ENCODE assay signal across 21 cellular contexts in genomic region chrX:113315927-113316326, GRCh38.
DNase-seq lines count a peak whose midpoint lies in the region; ATAC-seq, FAIRE-seq and TF ChIP-seq lines count a peak whose summit lies in the region.
"Had no signal": no experiment of that assay in that cellular context is flagged by ENCODE, and none has a peak within 500 bp of the region (broad histone marks: within the 10 kb centered on the region; RNA-seq: fewer than 3 reads in every experiment).

No MANE protein-coding gene starts in this region.

- ATAC-seq in A549: no peak
- ATAC-seq: CD8-positive, alpha-beta T cell had no signal

- H3K4me1 ChIP-seq in A549: no peaks in the 10 kb centered on the region
- H3K4me1 ChIP-seq: BLaER1 treated with 17β-estradiol and CSF1 and Interleukin-3, amounts not matched to agents 10 nM and 100 nM; Caco-2 had no signal

- no peak overlapping the region for H3K27ac ChIP-seq in A549
- H3K27ac ChIP-seq: BLaER1 treated with 17β-estradiol and CSF1 and Interleukin-3, amounts not matched to agents 10 nM and 100 nM; C4-2B had no signal

- no peaks in the 10 kb centered on the region for H3K9me3 ChIP-seq in A549
- H3K9me3 ChIP-seq: BLaER1 treated with 17β-estradiol and CSF1 and Interleukin-3, amounts not matched to agents 10 nM and 100 nM; Caco-2 had no signal

- 4% methylated on average over 2 of the region's 2 CpGs for WGBS in A549 (ENCODE audit: missing lambda C conversion rate)

- TF ChIP-seq POLR2A in A549 (IDR thresholded peaks at IDR 0.05; ENCODE audit: low read length): no peak

- H3K4me3 ChIP-seq in A549: no peak overlapping the region
- H3K4me3 ChIP-seq: BLaER1 treated with 17β-estradiol and CSF1 and Interleukin-3, amounts not matched to agents 10 nM and 100 nM had no signal

- H3K4me2 ChIP-seq in A549: no peak overlapping the region
- H3K4me2 ChIP-seq: BLaER1 treated with 17β-estradiol and CSF1 and Interleukin-3, amounts not matched to agents 10 nM and 100 nM had no signal

- POLR2A ChIA-PET in A549 (lab: Yijun Ruan, JAX) (no interaction called here), HEK293T (lab: Yijun Ruan, JAX) (no interaction called here)

- no peak for TF ChIP-seq CTCF in A549 (IDR thresholded peaks at IDR 0.05)

- DNase-seq in A549 (ENCODE audit: low read depth in 1 of 2, low spot score in 1 of 2): no peak
- no peak for DNase-seq in HEK293T (ENCODE audit: extremely low spot score)
- DNase-seq in stimulated activated CD4-positive, alpha-beta T cell treated with anti-CD3 and anti-CD28 coated beads, Interleukin-4, amount 100 ng/mL, for 24 hours: no peak
- DNase-seq in NCI-H510A treated with DMSO at 0.1 percent for 48 hours (lab: John Stamatoyannopoulos, UW): no peak
- DNase-seq in DMS79 treated with DMSO at 0.1 percent for 48 hours (lab: John Stamatoyannopoulos, UW): no peak
- DNase-seq: 8988T; AML-193; Caco-2; Calu3; CD4-positive, alpha-beta T cell; CD8-positive, alpha-beta T cell; DND-41; EL; GDM1 had no signal

- no peak for TF ChIP-seq EP300 in A549 (IDR thresholded peaks at IDR 0.05)

- peak; percentile 28 for FAIRE-seq in A549 (lab: Jason Lieb, UNC)
- peak; percentile 57 for FAIRE-seq in colon (lab: Jason Lieb, UNC)
- FAIRE-seq: A204.1, D721Med, GM12891, GM19239 had no signal

- no peak for TF ChIP-seq RAD21 in A549 (conservative IDR thresholded peaks at IDR 0.05 in 1 of 2, IDR thresholded peaks at IDR 0.05 in 1 of 2)

- CTCF ChIA-PET in A549 (lab: Yijun Ruan, JAX) (no interaction called here), HEK293T (lab: Yijun Ruan, JAX) (no interaction called here)

TF ChIP-seq in A549, 52 proteins besides CTCF, POLR2A, EP300 and RAD21:
- TF ChIP-seq CHD4 (IDR thresholded peaks at IDR 0.05; ENCODE audit: borderline replicate concordance) (no peak), GATA3 (IDR thresholded peaks at IDR 0.05; ENCODE audit: borderline replicate concordance) (no peak), CEBPB (IDR thresholded peaks at IDR 0.05) (no peak), SREBF2 (IDR thresholded peaks at IDR 0.05) (no peak), HES2 (IDR thresholded peaks at IDR 0.05) (no peak), EHF (CRISPR knock-in tag; IDR thresholded peaks at IDR 0.05) (no peak), NR3C1 (IDR thresholded peaks at IDR 0.05) (no peak)

TF ChIP-seq in HEK293T, 16 proteins besides CTCF, POLR2A, EP300 and RAD21:
- TF ChIP-seq FOXM1 (IDR thresholded peaks at IDR 0.05; ENCODE audit: borderline replicate concordance) (no peak), ELF4 (IDR thresholded peaks at IDR 0.05) (peak; percentile 87)
